1 cellular context compared by ENCODE assay signal in genomic region chr2:218343591-218343990, GRCh38.
TF ChIP-seq lines count a peak whose summit lies in the region.

No MANE protein-coding gene starts in this region.

TF ChIP-seq in GM23338, 12 proteins besides CTCF, POLR2A, EP300 and RAD21 (continued from another document):
- TF ChIP-seq, protein P1, sequence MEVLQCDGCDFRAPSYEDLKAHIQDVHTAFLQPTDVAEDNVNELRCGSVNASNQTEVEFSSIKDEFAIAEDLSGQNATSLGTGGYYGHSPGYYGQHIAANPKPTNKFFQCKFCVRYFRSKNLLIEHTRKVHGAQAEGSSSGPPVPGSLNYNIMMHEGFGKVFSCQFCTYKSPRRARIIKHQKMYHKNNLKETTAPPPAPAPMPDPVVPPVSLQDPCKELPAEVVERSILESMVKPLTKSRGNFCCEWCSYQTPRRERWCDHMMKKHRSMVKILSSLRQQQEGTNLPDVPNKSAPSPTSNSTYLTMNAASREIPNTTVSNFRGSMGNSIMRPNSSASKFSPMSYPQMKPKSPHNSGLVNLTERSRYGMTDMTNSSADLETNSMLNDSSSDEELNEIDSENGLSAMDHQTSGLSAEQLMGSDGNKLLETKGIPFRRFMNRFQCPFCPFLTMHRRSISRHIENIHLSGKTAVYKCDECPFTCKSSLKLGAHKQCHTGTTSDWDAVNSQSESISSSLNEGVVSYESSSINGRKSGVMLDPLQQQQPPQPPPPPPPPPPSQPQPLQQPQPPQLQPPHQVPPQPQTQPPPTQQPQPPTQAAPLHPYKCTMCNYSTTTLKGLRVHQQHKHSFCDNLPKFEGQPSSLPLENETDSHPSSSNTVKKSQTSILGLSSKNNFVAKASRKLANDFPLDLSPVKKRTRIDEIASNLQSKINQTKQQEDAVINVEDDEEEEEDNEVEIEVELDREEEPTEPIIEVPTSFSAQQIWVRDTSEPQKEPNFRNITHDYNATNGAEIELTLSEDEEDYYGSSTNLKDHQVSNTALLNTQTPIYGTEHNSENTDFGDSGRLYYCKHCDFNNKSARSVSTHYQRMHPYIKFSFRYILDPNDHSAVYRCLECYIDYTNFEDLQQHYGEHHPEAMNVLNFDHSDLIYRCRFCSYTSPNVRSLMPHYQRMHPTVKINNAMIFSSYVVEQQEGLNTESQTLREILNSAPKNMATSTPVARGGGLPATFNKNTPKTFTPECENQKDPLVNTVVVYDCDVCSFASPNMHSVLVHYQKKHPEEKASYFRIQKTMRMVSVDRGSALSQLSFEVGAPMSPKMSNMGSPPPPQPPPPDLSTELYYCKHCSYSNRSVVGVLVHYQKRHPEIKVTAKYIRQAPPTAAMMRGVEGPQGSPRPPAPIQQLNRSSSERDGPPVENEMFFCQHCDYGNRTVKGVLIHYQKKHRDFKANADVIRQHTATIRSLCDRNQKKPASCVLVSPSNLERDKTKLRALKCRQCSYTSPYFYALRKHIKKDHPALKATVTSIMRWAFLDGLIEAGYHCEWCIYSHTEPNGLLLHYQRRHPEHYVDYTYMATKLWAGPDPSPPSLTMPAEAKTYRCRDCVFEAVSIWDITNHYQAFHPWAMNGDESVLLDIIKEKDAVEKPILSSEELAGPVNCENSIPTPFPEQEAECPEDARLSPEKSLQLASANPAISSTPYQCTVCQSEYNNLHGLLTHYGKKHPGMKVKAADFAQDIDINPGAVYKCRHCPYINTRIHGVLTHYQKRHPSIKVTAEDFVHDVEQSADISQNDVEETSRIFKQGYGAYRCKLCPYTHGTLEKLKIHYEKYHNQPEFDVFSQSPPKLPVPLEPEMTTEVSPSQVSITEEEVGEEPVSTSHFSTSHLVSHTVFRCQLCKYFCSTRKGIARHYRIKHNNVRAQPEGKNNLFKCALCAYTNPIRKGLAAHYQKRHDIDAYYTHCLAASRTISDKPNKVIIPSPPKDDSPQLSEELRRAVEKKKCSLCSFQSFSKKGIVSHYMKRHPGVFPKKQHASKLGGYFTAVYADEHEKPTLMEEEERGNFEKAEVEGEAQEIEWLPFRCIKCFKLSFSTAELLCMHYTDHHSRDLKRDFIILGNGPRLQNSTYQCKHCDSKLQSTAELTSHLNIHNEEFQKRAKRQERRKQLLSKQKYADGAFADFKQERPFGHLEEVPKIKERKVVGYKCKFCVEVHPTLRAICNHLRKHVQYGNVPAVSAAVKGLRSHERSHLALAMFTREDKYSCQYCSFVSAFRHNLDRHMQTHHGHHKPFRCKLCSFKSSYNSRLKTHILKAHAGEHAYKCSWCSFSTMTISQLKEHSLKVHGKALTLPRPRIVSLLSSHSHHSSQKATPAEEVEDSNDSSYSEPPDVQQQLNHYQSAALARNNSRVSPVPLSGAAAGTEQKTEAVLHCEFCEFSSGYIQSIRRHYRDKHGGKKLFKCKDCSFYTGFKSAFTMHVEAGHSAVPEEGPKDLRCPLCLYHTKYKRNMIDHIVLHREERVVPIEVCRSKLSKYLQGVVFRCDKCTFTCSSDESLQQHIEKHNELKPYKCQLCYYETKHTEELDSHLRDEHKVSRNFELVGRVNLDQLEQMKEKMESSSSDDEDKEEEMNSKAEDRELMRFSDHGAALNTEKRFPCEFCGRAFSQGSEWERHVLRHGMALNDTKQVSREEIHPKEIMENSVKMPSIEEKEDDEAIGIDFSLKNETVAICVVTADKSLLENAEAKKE (CRISPR knock-in tag; IDR thresholded peaks at IDR 0.05): no peak
- no peak for TF ChIP-seq ZNF114 (CRISPR knock-in tag; IDR thresholded peaks at IDR 0.05)
- no peak for TF ChIP-seq REST (IDR thresholded peaks at IDR 0.05; ENCODE audit: unreplicated experiment)
- TF ChIP-seq ZNF331 (CRISPR knock-in tag; IDR thresholded peaks at IDR 0.05; ENCODE audit: low read depth): no peak
- TF ChIP-seq NANOG (IDR thresholded peaks at IDR 0.05; ENCODE audit: borderline replicate concordance): no peak
- no peak for TF ChIP-seq POLR2AphosphoS5 (IDR thresholded peaks at IDR 0.05; ENCODE audit: low read depth)
- no peak for TF ChIP-seq JUNB (IDR thresholded peaks at IDR 0.05; ENCODE audit: unreplicated experiment)
